In genomic region chr3:129837057-129837631, GRCh38 we compare ENCODE assay signal across 14 cellular contexts. TPM values are rescaled to one million over a fixed set of nuclear protein-coding genes. Genes with fewer than 3 reads are reported as not detected.
DNase-seq lines count a peak whose midpoint lies in the region; ATAC-seq and TF ChIP-seq lines count a peak whose summit lies in the region.
"Had no signal": no experiment of that assay in that cellular context is flagged by ENCODE, and none has a peak within 500 bp of the region (broad histone marks: within the 10 kb centered on the region; RNA-seq: fewer than 3 reads in every experiment).

No MANE protein-coding gene starts in this region.

- CTCF ChIA-PET in SK-N-SH (lab: Yijun Ruan, JAX) = interaction anchor here (1.0 to 1.5 kb wide), 7 partner anchors 8 to 347 kb away, joined by 3 to 8 read pairs (median 4); no protein-coding TSS in a partner anchor

- H2AK5ac ChIP-seq in neuronal stem cell (ENCODE audit: low read depth, low read length) = no peak overlapping the region

- no peaks in the 10 kb centered on the region for H3K79me1 ChIP-seq in neuronal stem cell (ENCODE audit: low read depth, low read length)

- H3K27ac Mint-ChIP-seq in HFFc6 = peak overlapping the region; percentile 30; the same call in 1 of the 2 replicates
- H3K27ac Mint-ChIP-seq: activated naive CD8-positive, alpha-beta T cell treated with anti-CD3 and anti-CD28 coated beads, Interleukin-2, amount 50 U/mL, for 24 hours had no signal

- TF ChIP-seq EP300 in SK-N-SH (IDR thresholded peaks at IDR 0.05; ENCODE audit: borderline replicate concordance in 1 of 2, low read depth in 1 of 2, low read length in 1 of 2) = no peak

- H3K36me3 Mint-ChIP-seq in HFFc6 (ENCODE audit: low read depth) = peaks cover 12% of the 10 kb centered on the region

- no peak overlapping the region for H2BK5ac ChIP-seq in neuronal stem cell (ENCODE audit: low read length)

- H3K36me3 ChIP-seq in SK-N-SH (replicated peaks in 1 of 2; ENCODE audit: control insufficient read depth in 1 of 2, insufficient read depth in 2 of 2, low read length in 1 of 2) = peaks cover 0 to 18% of the 10 kb centered on the region in 2 experiments
- H3K36me3 ChIP-seq in neuronal stem cell (replicated peaks in 1 of 2; ENCODE audit: control insufficient read depth in 2 of 2, insufficient read depth in 2 of 2, low read length in 2 of 2) = peaks cover 0 to 4% of the 10 kb centered on the region in 2 donors
- H3K36me3 ChIP-seq: colonic mucosa, gastrocnemius medialis had no signal

- H3K23ac ChIP-seq in neuronal stem cell (ENCODE audit: low read depth, low read length, poor library complexity) = no peak overlapping the region

- H3K4me2 ChIP-seq in SK-N-SH = no peak overlapping the region
- peak overlapping the region; percentile 15 for H3K4me2 ChIP-seq in neuronal stem cell (ENCODE audit: insufficient read depth, low read length, poor library complexity, severe bottlenecking)
- H3K4me2 ChIP-seq: BLaER1 had no signal

- no peak overlapping the region for H3K27ac ChIP-seq in SK-N-SH (ENCODE audit: low read depth in 2 of 2, low read length in 1 of 2)
- peak overlapping the region; percentile 11 for H3K27ac ChIP-seq in neuronal stem cell (replicated peaks; ENCODE audit: low read length)
- H3K27ac ChIP-seq: BLaER1, colonic mucosa had no signal

- no peak overlapping the region for H4K8ac ChIP-seq in neuronal stem cell (ENCODE audit: low read depth, low read length)

- POLR2A ChIA-PET in SK-N-SH (lab: Yijun Ruan, JAX) = no interaction called here

- H3K4me3 ChIP-seq in SK-N-SH (ENCODE audit: low read depth in 2 of 2, low read length in 1 of 2) (no peak overlapping the region), fibroblast of villous mesenchyme (ENCODE audit: low read depth, low read length) (no peak overlapping the region), neuronal stem cell (ENCODE audit: low read length in 2 of 2) (no peak overlapping the region)
- H3K4me3 ChIP-seq: BLaER1, colonic mucosa, gastrocnemius medialis had no signal

- no peak for DNase-seq in HFFc6
- peak; percentile 14 for DNase-seq in SK-N-SH
- DNase-seq in fibroblast of villous mesenchyme (ENCODE audit: low read depth) = peak; percentile 17
- no peak for DNase-seq in neuronal stem cell (ENCODE audit: low spot score)
- no peak for DNase-seq in hippocampal formation (lab: John Stamatoyannopoulos, UW)
- DNase-seq: activated naive CD8-positive, alpha-beta T cell treated with anti-CD3 and anti-CD28 coated beads, Interleukin-2, amount 50 U/mL, for 24 hours; colonic mucosa; gastrocnemius medialis; NCI-H2171 had no signal

- H3K79me2 ChIP-seq in SK-N-SH (ENCODE audit: insufficient read depth) = peaks cover 19% of the 10 kb centered on the region; the same call in 1 of the 2 replicates

- no peaks in the 10 kb centered on the region for H3K9me3 Mint-ChIP-seq in HFFc6

- no peak for TF ChIP-seq RAD21 in SK-N-SH (IDR thresholded peaks at IDR 0.05; ENCODE audit: low read length)

- WGBS in SK-N-SH (ENCODE audit: low lambda C conversion rate) = 60% methylated on average over 2 of the region's 2 CpGs
- WGBS in neuronal stem cell (ENCODE audit: extremely low coverage in 2 of 2, insufficient read length in 2 of 2, insufficient replicate concordance in 1 of 2), 2 donors = no CpG with 5 or more reads among the region's 2 CpGs

- H3K9me3 ChIP-seq in SK-N-SH (0 out of 2 replicates have a peak, but pooled peaks cover 3% of the 10 kb centered on the region), neuronal stem cell (replicated peaks in 1 of 2; ENCODE audit: control insufficient read depth in 2 of 2, insufficient read depth in 1 of 2, low read depth in 1 of 2, low read length in 2 of 2) (peaks cover under 1 to 11% of the 10 kb centered on the region in 2 donors)
- H3K9me3 ChIP-seq: colonic mucosa, gastrocnemius medialis had no signal

- H3K27me3 ChIP-seq in SK-N-SH (ENCODE audit: insufficient read depth) = no peaks in the 10 kb centered on the region
- H3K27me3 ChIP-seq in neuronal stem cell (ENCODE audit: control insufficient read depth in 3 of 3, insufficient read depth in 3 of 3, low read depth in 1 of 3, low read length in 3 of 3) = no peaks in the 10 kb centered on the region
- H3K27me3 ChIP-seq: BLaER1, colonic mucosa, gastrocnemius medialis had no signal

- H3K9me2 ChIP-seq in SK-N-SH = no peaks in the 10 kb centered on the region

- H2BK12ac ChIP-seq in neuronal stem cell (ENCODE audit: low read length) = no peak overlapping the region

- no peak for ATAC-seq in GM18520 (IDR thresholded peaks at IDR 0.05; ENCODE audit: unreplicated experiment)
- no peak for ATAC-seq in GM21737 (IDR thresholded peaks at IDR 0.05; ENCODE audit: unreplicated experiment)
- no peak for ATAC-seq in HG03159 (IDR thresholded peaks at IDR 0.05; ENCODE audit: unreplicated experiment)
- ATAC-seq: activated naive CD8-positive, alpha-beta T cell treated with anti-CD3 and anti-CD28 coated beads, Interleukin-2, amount 50 U/mL, for 24 hours; gastrocnemius medialis; left lobe of liver had no signal

- peaks cover 28% of the 10 kb centered on the region for H3K4me1 Mint-ChIP-seq in HFFc6 (ENCODE audit: low read depth)

- H2BK120ac ChIP-seq in neuronal stem cell (ENCODE audit: low read depth, low read length) = no peak overlapping the region

- no peak overlapping the region for H3K4me3 Mint-ChIP-seq in HFFc6
- H3K4me3 Mint-ChIP-seq: activated naive CD8-positive, alpha-beta T cell treated with anti-CD3 and anti-CD28 coated beads, Interleukin-2, amount 50 U/mL, for 24 hours had no signal

- no peak overlapping the region for H2BK15ac ChIP-seq in neuronal stem cell (ENCODE audit: low read length)

- no peak overlapping the region for H4K91ac ChIP-seq in neuronal stem cell (ENCODE audit: low read depth, low read length, poor library complexity)

- no peak overlapping the region for H3K14ac ChIP-seq in neuronal stem cell (ENCODE audit: low read length)

- H3K18ac ChIP-seq in neuronal stem cell (ENCODE audit: low read length) = no peak overlapping the region

- no peaks in the 10 kb centered on the region for H4K20me1 ChIP-seq in SK-N-SH (ENCODE audit: insufficient read depth)

- no peak overlapping the region for H3K4ac ChIP-seq in neuronal stem cell (ENCODE audit: low read length)

- no peaks in the 10 kb centered on the region for H3F3A ChIP-seq in SK-N-SH (replicated peaks; ENCODE audit: insufficient read depth)

- no peak overlapping the region for H2AFZ ChIP-seq in SK-N-SH (ENCODE audit: low read depth)
- H2AFZ ChIP-seq in neuronal stem cell (ENCODE audit: low read length) = no peak overlapping the region

- no peak overlapping the region for H3K9ac ChIP-seq in SK-N-SH
- H3K9ac ChIP-seq in neuronal stem cell (ENCODE audit: low read depth, low read length, poor library complexity) = no peak overlapping the region
- H3K9ac ChIP-seq: BLaER1 had no signal

- H3K27me3 Mint-ChIP-seq in HFFc6 (ENCODE audit: insufficient read depth) = no peaks in the 10 kb centered on the region; the same call in 1 of the 2 replicates
- H3K27me3 Mint-ChIP-seq: activated naive CD8-positive, alpha-beta T cell treated with anti-CD3 and anti-CD28 coated beads, Interleukin-2, amount 50 U/mL, for 24 hours had no signal

- TF ChIP-seq CTCF in HFFc6 (IDR thresholded peaks at IDR 0.05) (no peak), SK-N-SH (IDR thresholded peaks at IDR 0.05) (no peak), fibroblast of villous mesenchyme (IDR thresholded peaks at IDR 0.05; ENCODE audit: insufficient read depth, low read depth, low read length) (no peak)

- H3K4me1 ChIP-seq in SK-N-SH (ENCODE audit: control insufficient read depth in 1 of 2, insufficient read depth in 2 of 2, low read depth in 1 of 2, low read length in 1 of 2) = no peaks in the 10 kb centered on the region; a peak in 2 of 4 replicates
- H3K4me1 ChIP-seq in neuronal stem cell (ENCODE audit: control insufficient read depth in 2 of 2, insufficient read depth in 1 of 2, low read depth in 1 of 2, low read length in 2 of 2) = peaks cover 6 to 12% of the 10 kb centered on the region in 2 donors
- H3K4me1 ChIP-seq: colonic mucosa had no signal

TF ChIP-seq in SK-N-SH, 30 proteins besides CTCF, POLR2A, EP300 and RAD21 (continues in another document):
- TF ChIP-seq IRF3 (IDR thresholded peaks at IDR 0.05; ENCODE audit: low read depth, low read length) (no peak), NRF1 (IDR thresholded peaks at IDR 0.05; ENCODE audit: low read depth, low read length) (no peak), SMC3 (IDR thresholded peaks at IDR 0.05; ENCODE audit: low read depth, low read length) (no peak), MEF2A (IDR thresholded peaks at IDR 0.05; ENCODE audit: borderline replicate concordance, low read depth) (no peak), USF2 (IDR thresholded peaks at IDR 0.05; ENCODE audit: borderline replicate concordance, low read depth, low read length) (no peak), POLR2AphosphoS5 (IDR thresholded peaks at IDR 0.05; ENCODE audit: low read depth, low read length) (no peak), JUND (IDR thresholded peaks at IDR 0.05) (no peak), GABPA (IDR thresholded peaks at IDR 0.05; ENCODE audit: low read depth) (no peak), FOXJ3 (CRISPR knock-in tag; IDR thresholded peaks at IDR 0.05) (no peak), YY1 (IDR thresholded peaks at IDR 0.05; ENCODE audit: low read depth) (no peak), GATA2 (CRISPR knock-in tag; IDR thresholded peaks at IDR 0.05) (no peak), RFX5 (IDR thresholded peaks at IDR 0.05; ENCODE audit: low read length) (no peak)

RNA-seq across cellular contexts. Expression of gene TMCC1, which starts 56.4 kb away (rescaled TPM):
- 10 to 100 TPM; 14.3 to 20.8 (median 16.7) TPM for total RNA-seq in HFFc6 (2021; fragmentation: NEBNext Ultra II Directional; extraction: Animal tissue kit (Norgen Biotek cat#: 25700))
- polyA plus RNA-seq in SK-N-SH (2012; rRNA removed) = 7.2 and 9.1 TPM in 2 replicates
- polyA plus RNA-seq in SK-N-SH (2012; cell fraction: cytosol; rRNA removed) = 8.9 and 9.0 TPM in 2 replicates
- polyA plus RNA-seq in SK-N-SH (2012; cell fraction: nucleus; rRNA removed) = 7.0 and 9.8 TPM in 2 replicates
- 10.6 and 11.2 TPM in 2 replicates for total RNA-seq in fibroblast of villous mesenchyme
- polyA plus RNA-seq in neuronal stem cell (2013, experiment 1 of 2) = 16.8 TPM
- 15.5 TPM for polyA plus RNA-seq in neuronal stem cell (2013, experiment 2 of 2)

Comparison
In these comparisons a context has a peak if more than half of its experiments do, and no peak if none do; other contexts are left out.
1. DNase-seq: peak in SK-N-SH (single experiment) and fibroblast of villous mesenchyme (single experiment); none in HFFc6 (single experiment), neuronal stem cell (single experiment) and hippocampal formation (0 of 2).